8 cellular contexts compared by ENCODE assay signal in genomic region chr2:48313036-48313877, GRCh38. TPM values are rescaled to one million over a fixed set of nuclear protein-coding genes. Genes with fewer than 3 reads are reported as not detected.
DNase-seq lines count a peak whose midpoint lies in the region; ATAC-seq and TF ChIP-seq lines count a peak whose summit lies in the region.

No MANE protein-coding gene starts in this region.

- peak overlapping the region; percentile 97 for H3K27ac Mint-ChIP-seq in natural killer cell treated with Interleukin-12 subunit alpha and Interleukin-12 subunit beta and Interleukin-15 and Interleukin-18, amount 100 ng/mL, for 72 hours

- H3K27me3 Mint-ChIP-seq in natural killer cell treated with Interleukin-12 subunit alpha and Interleukin-12 subunit beta and Interleukin-15 and Interleukin-18, amount 100 ng/mL, for 72 hours, result no peaks in the 10 kb centered on the region

- H3K4me3 ChIP-seq in GM12865 (ENCODE audit: low read depth, low read length) (peak overlapping the region; percentile 96), HL-60 (replicated peaks; ENCODE audit: insufficient read depth, low read length) (peak overlapping the region; percentile 37), body of pancreas (peak overlapping the region in 1 of 2 donors; percentile 85)

- H3K4me3 Mint-ChIP-seq in natural killer cell treated with Interleukin-12 subunit alpha and Interleukin-12 subunit beta and Interleukin-15 and Interleukin-18, amount 100 ng/mL, for 72 hours, result peak overlapping the region; percentile 92

- H3K36me3 Mint-ChIP-seq in natural killer cell treated with Interleukin-12 subunit alpha and Interleukin-12 subunit beta and Interleukin-15 and Interleukin-18, amount 100 ng/mL, for 72 hours, result peaks cover 12% of the 10 kb centered on the region

- no peak for ATAC-seq in body of pancreas
- ATAC-seq in natural killer cell treated with Interleukin-12 subunit alpha and Interleukin-12 subunit beta and Interleukin-15 and Interleukin-18, amount 100 ng/mL, for 72 hours, result no peak
- ATAC-seq in HG02938 (IDR thresholded peaks at IDR 0.05; ENCODE audit: unreplicated experiment), result no peak

- TF ChIP-seq CTCF in GM12865 (IDR thresholded peaks at IDR 0.05; ENCODE audit: insufficient read depth, low read depth, low read length, missing control alignments) (no peak), HL-60 (IDR thresholded peaks at IDR 0.05; ENCODE audit: insufficient read depth, low read length) (no peak), body of pancreas (IDR thresholded peaks at IDR 0.05) (no peak)

- peak; percentile 68 for DNase-seq in GM12865 (ENCODE audit: low read depth)
- DNase-seq in HL-60 (ENCODE audit: low read depth in 1 of 2, low spot score in 1 of 2), result no peak
- no peak for DNase-seq in body of pancreas
- DNase-seq in natural killer cell treated with Interleukin-12 subunit alpha and Interleukin-12 subunit beta and Interleukin-15 and Interleukin-18, amount 100 ng/mL, for 72 hours (ENCODE audit: low spot score), result no peak
- no peak for DNase-seq in mesenteric fat pad (ENCODE audit: low spot score)
- no peak for DNase-seq in posterior vena cava (ENCODE audit: low spot score)
- no peak for DNase-seq in DMS79 (lab: John Stamatoyannopoulos, UW)

- no peaks in the 10 kb centered on the region for H3K36me3 ChIP-seq in body of pancreas (replicated peaks in 1 of 2; ENCODE audit: insufficient read depth in 1 of 2, low read depth in 2 of 2)

- H3K9me3 ChIP-seq in body of pancreas, result no peaks in the 10 kb centered on the region

- WGBS in body of pancreas, 2 donors, result 48 to 49% methylated on average over 14 of the region's 14 CpGs

- H3K9me3 Mint-ChIP-seq in natural killer cell treated with Interleukin-12 subunit alpha and Interleukin-12 subunit beta and Interleukin-15 and Interleukin-18, amount 100 ng/mL, for 72 hours, result no peaks in the 10 kb centered on the region

- H3K4me1 ChIP-seq in body of pancreas, result peaks cover 7% of the 10 kb centered on the region

- intact Hi-C loops in body of pancreas (cut with DNase I) (no loop called here), posterior vena cava (cut with DNase I) (no loop called here)

- no peak for TF ChIP-seq POLR2A in body of pancreas (IDR thresholded peaks at IDR 0.05)

- H3K27me3 ChIP-seq in HL-60 (ENCODE audit: insufficient read depth, poor library complexity, severe bottlenecking), result no peaks in the 10 kb centered on the region
- H3K27me3 ChIP-seq in body of pancreas, result no peaks in the 10 kb centered on the region

- H3K27ac ChIP-seq in HL-60 (replicated peaks) (peak overlapping the region; percentile 99), body of pancreas (peak overlapping the region; percentile 87 to 98 (median 92))

- peaks cover 33 to 36% of the 10 kb centered on the region in 2 donors for H3K4me1 Mint-ChIP-seq in natural killer cell treated with Interleukin-12 subunit alpha and Interleukin-12 subunit beta and Interleukin-15 and Interleukin-18, amount 100 ng/mL, for 72 hours (ENCODE audit: low read depth in 2 of 2)

RNA-seq across cellular contexts. Expression of gene FOXN2, which starts 1.2 kb away (rescaled TPM):
- total RNA-seq in body of pancreas (10 to 100 TPM in 1 of 2 donors, 1 to 10 TPM in 1; 8.9 to 13.2 TPM), mesenteric fat pad (39.8 TPM), posterior vena cava (10 to 100 TPM; 25.2 to 26.6 TPM)
- 10 to 100 TPM; 47.6 to 57.5 TPM for total RNA-seq in natural killer cell treated with Interleukin-12 subunit alpha and Interleukin-12 subunit beta and Interleukin-15 and Interleukin-18, amount 100 ng/mL, for 72 hours
